In genomic region chr6:158717341-158718328, GRCh38 we compare ENCODE assay signal across 8 cellular contexts.
DNase-seq lines count a peak whose midpoint lies in the region; ATAC-seq, FAIRE-seq and TF ChIP-seq lines count a peak whose summit lies in the region.

No MANE protein-coding gene starts in this region.

- peaks cover 0 to 2% of the 10 kb centered on the region in 2 experiments for H4K20me1 ChIP-seq in H1 (replicated peaks in 1 of 2; ENCODE audit: control insufficient read depth in 1 of 2, insufficient read depth in 2 of 2, low read length in 2 of 2)

- H3K27ac ChIP-seq in H1 (ENCODE audit: low read depth, low read length) (no peak overlapping the region), lower lobe of right lung (no peak overlapping the region), gastrocnemius medialis (no peak overlapping the region)

- no peak for TF ChIP-seq CTCF in H1 (IDR thresholded peaks at IDR 0.05; ENCODE audit: control extremely low read depth in 1 of 3, insufficient read depth in 1 of 3, low read depth in 1 of 3, low read length in 3 of 3)
- TF ChIP-seq CTCF in lower lobe of right lung (IDR thresholded peaks at IDR 0.05), result no peak
- no peak for TF ChIP-seq CTCF in gastrocnemius medialis (IDR thresholded peaks at IDR 0.05 in 4 of 5, conservative IDR thresholded peaks at IDR 0.05 in 1 of 5)

- no peaks in the 10 kb centered on the region for H3K79me1 ChIP-seq in H1 (ENCODE audit: low read depth, low read length)

- H4K5ac ChIP-seq in H1 (ENCODE audit: insufficient read length, low read depth, low read length), result no peak overlapping the region

- H3K23me2 ChIP-seq in H1 (ENCODE audit: low read depth, low read length), result no peaks in the 10 kb centered on the region; the same call in 1 of the 2 replicates

- H3K9ac ChIP-seq in H1 (replicated peaks in 1 of 4; ENCODE audit: extremely low read depth in 1 of 4, low read depth in 3 of 4, low read length in 3 of 4), result no peak overlapping the region

- H3K56ac ChIP-seq in H1 (replicated peaks; ENCODE audit: insufficient read length, low read depth, low read length), result no peak overlapping the region

- peak overlapping the region; percentile 70 for H4K91ac ChIP-seq in H1 (replicated peaks; ENCODE audit: insufficient read length, low read length)

- in situ Hi-C loops in gastrocnemius medialis (cut with MboI; ENCODE audit: low sequenced_read_pairs in 4 of 4), result loop anchor here in 3 of 4 donors (25.0 kb wide), 1 partner anchor 395 kb away; no protein-coding TSS in a partner anchor

- H4K8ac ChIP-seq in H1 (ENCODE audit: extremely low read depth, insufficient read depth, low read length), result 0 out of 2 replicates have a peak overlapping the region, but pooled peaks have one; percentile 16

- H2BK20ac ChIP-seq in H1 (ENCODE audit: low read length), result peak overlapping the region; percentile 80

- no peaks in the 10 kb centered on the region for H3K9me3 ChIP-seq in H1 (ENCODE audit: insufficient read depth in 2 of 2, low read depth in 1 of 2, low read length in 1 of 2)
- no peaks in the 10 kb centered on the region for H3K9me3 ChIP-seq in lower lobe of right lung
- no peaks in the 10 kb centered on the region for H3K9me3 ChIP-seq in gastrocnemius medialis

- ATAC-seq in GM19467 (IDR thresholded peaks at IDR 0.05; ENCODE audit: unreplicated experiment) (peak; percentile 52), HG03196 (IDR thresholded peaks at IDR 0.05; ENCODE audit: unreplicated experiment) (peak; percentile 61), lower lobe of right lung (no peak), gastrocnemius medialis (no peak)

- H3K14ac ChIP-seq in H1 (ENCODE audit: insufficient read length), result no peak overlapping the region

- 91% methylated on average over 16 of the region's 16 CpGs; no CpG with 5 or more reads in 1 of the 2 experiments for WGBS in H1 (ENCODE audit: extremely low coverage in 1 of 2, insufficient coverage in 1 of 2, insufficient read length in 1 of 2, insufficient replicate concordance in 2 of 2, low coverage in 1 of 2, low lambda C conversion rate in 2 of 2, missing lambda C conversion rate in 1 of 2), 2 experiments

- peak overlapping the region; percentile 66; the same call in 1 of the 2 replicates for H2BK5ac ChIP-seq in H1 (ENCODE audit: low read depth, low read length)

- CTCF ChIA-PET in H1 (lab: Charles Lee; ENCODE audit: partially characterized antibody), result interaction anchor here (0.6 to 4.9 kb wide), 37 partner anchors 10 to 451 kb away, joined by 3 to 37 read pairs (median 6); no protein-coding TSS in a partner anchor

- peaks cover 0 to 9% (median 3%) of the 10 kb centered on the region in 4 experiments; a peak in 4 of 7 replicates for H3K4me1 ChIP-seq in H1 (replicated peaks in 1 of 4; ENCODE audit: control insufficient read depth in 3 of 4, insufficient read depth in 4 of 4, low read length in 3 of 4)
- H3K4me1 ChIP-seq in lower lobe of right lung, result peaks cover 25% of the 10 kb centered on the region
- H3K4me1 ChIP-seq in gastrocnemius medialis, result no peaks in the 10 kb centered on the region

- POLR2A ChIA-PET in H1 (lab: Charles Lee; ENCODE audit: partially characterized antibody), result interaction anchor here (0.7 to 5.6 kb wide), 5 partner anchors 10 to 250 kb away, joined by 3 to 38 read pairs (median 4); no protein-coding TSS in a partner anchor

- H3K18ac ChIP-seq in H1 (ENCODE audit: extremely low read depth, low read length), result peak overlapping the region; percentile 78; the same call in 1 of the 2 replicates

- no peak overlapping the region for H2BK120ac ChIP-seq in H1 (replicated peaks; ENCODE audit: low read depth, low read length)

- H3K27me3 ChIP-seq in H1 (replicated peaks in 1 of 4; ENCODE audit: control insufficient read depth in 3 of 4, extremely low read depth in 1 of 4, insufficient read depth in 3 of 4, low read length in 3 of 4), result no peaks in the 10 kb centered on the region
- no peaks in the 10 kb centered on the region for H3K27me3 ChIP-seq in lower lobe of right lung (ENCODE audit: low read depth)
- H3K27me3 ChIP-seq in gastrocnemius medialis, result no peaks in the 10 kb centered on the region

- H3K4me3 ChIP-seq in H1 (ENCODE audit: extremely low read depth in 1 of 4, insufficient read depth in 2 of 4, low read depth in 3 of 4, low read length in 4 of 4) (no peak overlapping the region), lower lobe of right lung (no peak overlapping the region), gastrocnemius medialis (no peak overlapping the region)

- no peak for TF ChIP-seq RAD21 in H1 (IDR thresholded peaks at IDR 0.05 in 1 of 2, conservative IDR thresholded peaks at IDR 0.05 in 1 of 2; ENCODE audit: low read depth in 2 of 2, low read length in 2 of 2)

- TF ChIP-seq POLR2A in GM12892 (IDR thresholded peaks at IDR 0.05; ENCODE audit: low read depth, low read length) (no peak), H1 (IDR thresholded peaks at IDR 0.05; ENCODE audit: control extremely low read depth in 1 of 2, low read depth in 2 of 2, low read length in 2 of 2) (no peak), gastrocnemius medialis (IDR thresholded peaks at IDR 0.05) (no peak)

- intact Hi-C loops in lower lobe of right lung (cut with DNase I) (no loop called here), gastrocnemius medialis (cut with DNase I; ENCODE audit: low total_unique reads) (no loop called here)

- H2AFZ ChIP-seq in H1 (ENCODE audit: low read length), result no peak overlapping the region

- H3K23ac ChIP-seq in H1 (ENCODE audit: insufficient read length), result no peak overlapping the region

- H3K4ac ChIP-seq in H1 (replicated peaks; ENCODE audit: insufficient read length, low read depth, low read length), result peak overlapping the region; percentile 72

- H3K4me2 ChIP-seq in H1 (ENCODE audit: insufficient read depth in 1 of 2, low read depth in 2 of 2, low read length in 2 of 2), result no peak overlapping the region

- FAIRE-seq in GM12892 (lab: Jason Lieb, UNC) (peak; percentile 77), H1 (lab: Jason Lieb, UNC) (no peak)

- H3K79me2 ChIP-seq in H1 (ENCODE audit: control insufficient read depth in 1 of 2, insufficient read depth in 2 of 2, low read length in 2 of 2), result no peaks in the 10 kb centered on the region

- no peak for DNase-seq in GM12892 (ENCODE audit: insufficient read length)
- DNase-seq in H1 (ENCODE audit: low read depth in 1 of 2, low spot score in 2 of 2), result no peak
- no peak for DNase-seq in NK-92 treated with Interleukin-12 subunit alpha and Interleukin-12 subunit beta, amount 100 ng/mL, for 24 hours (lab: John Stamatoyannopoulos, UW)
- DNase-seq in lower lobe of right lung, result no peak
- no peak for DNase-seq in gastrocnemius medialis
- no peak for DNase-seq in stimulated activated CD4-positive, alpha-beta T cell treated with anti-CD3 and anti-CD28 coated beads, Interleukin-15, amount 100 ng/mL, for 24 hours

- H2BK12ac ChIP-seq in H1 (ENCODE audit: low read depth, low read length), result peak overlapping the region; percentile 68; the same call in 1 of the 2 replicates

- no peak overlapping the region; the same call in 1 of the 2 replicates for H2AK5ac ChIP-seq in H1 (ENCODE audit: low read depth, low read length)

- peak overlapping the region; percentile 81; the same call in 1 of the 2 replicates for H2BK15ac ChIP-seq in H1 (ENCODE audit: low read length)

- no peak for TF ChIP-seq EP300 in H1 (IDR thresholded peaks at IDR 0.05; ENCODE audit: borderline replicate concordance in 1 of 2, low read depth in 2 of 2, low read length in 2 of 2)

- no peaks in the 10 kb centered on the region for H3K36me3 ChIP-seq in H1 (ENCODE audit: control insufficient read depth in 2 of 4, insufficient read depth in 4 of 4, low read length in 3 of 4)
- H3K36me3 ChIP-seq in lower lobe of right lung, result no peaks in the 10 kb centered on the region
- peaks cover 0 to 14% of the 10 kb centered on the region in 2 donors for H3K36me3 ChIP-seq in gastrocnemius medialis

TF ChIP-seq in H1, 55 proteins besides CTCF, POLR2A, EP300 and RAD21:
- TF ChIP-seq SIRT6 (IDR thresholded peaks at IDR 0.05; ENCODE audit: low read length) (no peak), POU5F1 (IDR thresholded peaks at IDR 0.05; ENCODE audit: low read depth, low read length) (no peak), RXRA (IDR thresholded peaks at IDR 0.05; ENCODE audit: insufficient read depth, low read depth, low read length) (no peak), HDAC2 (IDR thresholded peaks at IDR 0.05; ENCODE audit: borderline replicate concordance in 1 of 2, low read depth in 2 of 2, low read length in 2 of 2) (no peak), BCL11A (IDR thresholded peaks at IDR 0.05; ENCODE audit: low read depth in 2 of 2, low read length in 2 of 2) (no peak), SP4 (IDR thresholded peaks at IDR 0.05; ENCODE audit: low read length) (no peak), SUZ12 (IDR thresholded peaks at IDR 0.05; ENCODE audit: low read length) (no peak), GABPA (IDR thresholded peaks at IDR 0.05; ENCODE audit: borderline replicate concordance, insufficient read depth, low read length) (no peak), KDM5A (IDR thresholded peaks at IDR 0.05; ENCODE audit: low read length) (no peak), TBP (IDR thresholded peaks at IDR 0.05; ENCODE audit: low read depth, low read length) (no peak)
- TF ChIP-seq, protein P1, sequence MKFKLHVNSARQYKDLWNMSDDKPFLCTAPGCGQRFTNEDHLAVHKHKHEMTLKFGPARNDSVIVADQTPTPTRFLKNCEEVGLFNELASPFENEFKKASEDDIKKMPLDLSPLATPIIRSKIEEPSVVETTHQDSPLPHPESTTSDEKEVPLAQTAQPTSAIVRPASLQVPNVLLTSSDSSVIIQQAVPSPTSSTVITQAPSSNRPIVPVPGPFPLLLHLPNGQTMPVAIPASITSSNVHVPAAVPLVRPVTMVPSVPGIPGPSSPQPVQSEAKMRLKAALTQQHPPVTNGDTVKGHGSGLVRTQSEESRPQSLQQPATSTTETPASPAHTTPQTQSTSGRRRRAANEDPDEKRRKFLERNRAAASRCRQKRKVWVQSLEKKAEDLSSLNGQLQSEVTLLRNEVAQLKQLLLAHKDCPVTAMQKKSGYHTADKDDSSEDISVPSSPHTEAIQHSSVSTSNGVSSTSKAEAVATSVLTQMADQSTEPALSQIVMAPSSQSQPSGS (IDR thresholded peaks at IDR 0.05; ENCODE audit: low read length), result no peak

Comparison
In these comparisons a context has a peak if more than half of its experiments do, and no peak if none do; other contexts are left out.
1. ATAC-seq: peak in GM19467 (single experiment) and HG03196 (single experiment); none in lower lobe of right lung (0 of 2) and gastrocnemius medialis (0 of 2).